Comparison of ENCODE assay signal across 11 cellular contexts in the genomic region with DNA sequence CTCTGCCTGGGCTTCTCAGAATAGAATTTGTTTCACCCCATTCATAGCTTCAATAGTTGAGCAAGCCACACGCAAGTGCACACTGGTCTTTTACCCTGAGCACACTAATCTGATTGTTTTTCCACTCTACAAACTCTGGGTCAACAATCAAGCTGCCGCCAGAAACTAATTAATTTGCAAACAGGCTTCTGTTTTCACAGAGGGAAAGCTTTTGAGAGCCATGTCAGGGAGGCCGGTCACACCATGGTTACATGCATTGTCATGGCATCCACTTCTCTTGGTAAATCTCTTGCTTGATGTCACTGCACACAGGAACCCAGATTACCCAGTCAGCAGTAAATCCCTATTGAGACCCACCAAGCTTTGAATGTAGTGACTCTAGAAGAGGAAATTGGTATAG.
DNase-seq lines count a peak whose midpoint lies in the region; ATAC-seq, FAIRE-seq and TF ChIP-seq lines count a peak whose summit lies in the region.
"Had no signal": no experiment of that assay in that cellular context is flagged by ENCODE, and none has a peak within 500 bp of the region (broad histone marks: within the 10 kb centered on the region; RNA-seq: fewer than 3 reads in every experiment).

No MANE protein-coding gene starts in this region.

- H3K9me3 Mint-ChIP-seq in mesothelial cell of epicardium: no peaks in the 10 kb centered on the region
- peaks cover 21% of the 10 kb centered on the region for H3K9me3 Mint-ChIP-seq in stimulated activated effector memory CD8-positive, alpha-beta T cell treated with anti-CD3 and anti-CD28 coated beads, Interleukin-12 subunit alpha, Interleukin-12 subunit beta, amount 100 ng/mL, for 72 hours
- no peaks in the 10 kb centered on the region for H3K9me3 Mint-ChIP-seq in CD4-positive, alpha-beta T cell
- H3K9me3 Mint-ChIP-seq: stimulated activated naive B cell treated with anti-CD40 and anti-IgM and Interleukin-4, amounts not matched to agents 10 μg/mL and 1 μg/mL and 100 μg/mL, for 72 hours had no signal

- H3K36me3 ChIP-seq in H7 (replicated peaks; ENCODE audit: control insufficient read depth, insufficient read depth, low read length): peaks cover 1% of the 10 kb centered on the region; the same call in 1 of the 2 replicates

- H3K4me3 ChIP-seq in H7 (ENCODE audit: insufficient read depth, low read depth, low read length): no peak overlapping the region

- intact Hi-C loops in CD4-positive, alpha-beta T cell (cut with DNase I, micrococcal nuclease): no loop called here

- ATAC-seq in stimulated activated effector memory CD8-positive, alpha-beta T cell treated with anti-CD3 and anti-CD28 coated beads, Interleukin-12 subunit alpha, Interleukin-12 subunit beta, amount 100 ng/mL, for 72 hours: no peak
- ATAC-seq in CD4-positive, alpha-beta T cell (ENCODE audit: poor library complexity): no peak
- ATAC-seq: activated CD8-positive, alpha-beta T cell treated with anti-CD3 and anti-CD28 coated beads, Interleukin-2, amount 10 ng/mL, durations not matched to agents 7 days and 5 days; stimulated activated naive B cell treated with anti-CD40 and anti-IgM and Interleukin-4, amounts not matched to agents 10 μg/mL and 1 μg/mL and 100 μg/mL, for 72 hours had no signal

- no peak for FAIRE-seq in GM12891 (lab: Jason Lieb, UNC)
- FAIRE-seq: HTR-8/SVneo had no signal

- TF ChIP-seq POLR2A in GM12891 (IDR thresholded peaks at IDR 0.05; ENCODE audit: low read depth, low read length): no peak

- H3K27me3 ChIP-seq in CD4-positive, alpha-beta T cell (ENCODE audit: control insufficient read depth, insufficient read depth, low read length): no peaks in the 10 kb centered on the region
- no peaks in the 10 kb centered on the region for H3K27me3 ChIP-seq in H7 (ENCODE audit: control insufficient read depth, insufficient read depth, low read length)

- peak overlapping the region; percentile 2 for H3K27ac Mint-ChIP-seq in mesothelial cell of epicardium
- no peak overlapping the region for H3K27ac Mint-ChIP-seq in stimulated activated effector memory CD8-positive, alpha-beta T cell treated with anti-CD3 and anti-CD28 coated beads, Interleukin-12 subunit alpha, Interleukin-12 subunit beta, amount 100 ng/mL, for 72 hours
- H3K27ac Mint-ChIP-seq in CD4-positive, alpha-beta T cell: no peak overlapping the region
- H3K27ac Mint-ChIP-seq: activated CD8-positive, alpha-beta T cell treated with anti-CD3 and anti-CD28 coated beads, Interleukin-2, amount 10 ng/mL, durations not matched to agents 7 days and 5 days; stimulated activated naive B cell treated with anti-CD40 and anti-IgM and Interleukin-4, amounts not matched to agents 10 μg/mL and 1 μg/mL and 100 μg/mL, for 72 hours had no signal

- no peak overlapping the region for H3K4me3 Mint-ChIP-seq in mesothelial cell of epicardium
- H3K4me3 Mint-ChIP-seq in stimulated activated effector memory CD8-positive, alpha-beta T cell treated with anti-CD3 and anti-CD28 coated beads, Interleukin-12 subunit alpha, Interleukin-12 subunit beta, amount 100 ng/mL, for 72 hours: no peak overlapping the region
- no peak overlapping the region for H3K4me3 Mint-ChIP-seq in CD4-positive, alpha-beta T cell
- H3K4me3 Mint-ChIP-seq: activated CD8-positive, alpha-beta T cell treated with anti-CD3 and anti-CD28 coated beads, Interleukin-2, amount 10 ng/mL, durations not matched to agents 7 days and 5 days; stimulated activated naive B cell treated with anti-CD40 and anti-IgM and Interleukin-4, amounts not matched to agents 10 μg/mL and 1 μg/mL and 100 μg/mL, for 72 hours had no signal

- H3K27me3 Mint-ChIP-seq in mesothelial cell of epicardium (ENCODE audit: low read depth): no peaks in the 10 kb centered on the region
- H3K27me3 Mint-ChIP-seq in CD4-positive, alpha-beta T cell: no peaks in the 10 kb centered on the region
- H3K27me3 Mint-ChIP-seq: stimulated activated naive B cell treated with anti-CD40 and anti-IgM and Interleukin-4, amounts not matched to agents 10 μg/mL and 1 μg/mL and 100 μg/mL, for 72 hours had no signal

- CTCF ChIA-PET in CD4-positive, alpha-beta T cell (lab: Charles Lee): no interaction called here

- TF ChIP-seq CTCF in mesothelial cell of epicardium (IDR thresholded peaks at IDR 0.05; ENCODE audit: unreplicated experiment): no peak
- no peak for TF ChIP-seq CTCF in CD4-positive, alpha-beta T cell (IDR thresholded peaks at IDR 0.05)

- DNase-seq in Caki2 (ENCODE audit: low read depth): peak; percentile 46
- DNase-seq in NCI-H1930 (lab: John Stamatoyannopoulos, UW): peak; percentile 90 to 95
- peak in 42 of 56 donors; percentile 1 to 57 (median 15) for DNase-seq in amygdala (lab: John Stamatoyannopoulos, UW)
- DNase-seq in mesothelial cell of epicardium (ENCODE audit: low spot score in 2 of 2, unreplicated experiment in 2 of 2): no peak
- DNase-seq in stimulated activated effector memory CD8-positive, alpha-beta T cell treated with anti-CD3 and anti-CD28 coated beads, Interleukin-12 subunit alpha, Interleukin-12 subunit beta, amount 100 ng/mL, for 72 hours (ENCODE audit: low spot score in 2 of 2): no peak
- DNase-seq in CD4-positive, alpha-beta T cell: no peak
- no peak for DNase-seq in GM12891 (ENCODE audit: insufficient read length, low spot score)
- no peak for DNase-seq in H7
- DNase-seq: activated CD8-positive, alpha-beta T cell treated with anti-CD3 and anti-CD28 coated beads, Interleukin-2, amount 10 ng/mL, durations not matched to agents 7 days and 5 days; stimulated activated naive B cell treated with anti-CD40 and anti-IgM and Interleukin-4, amounts not matched to agents 10 μg/mL and 1 μg/mL and 100 μg/mL, for 72 hours had no signal

- H3K9me3 ChIP-seq in CD4-positive, alpha-beta T cell (ENCODE audit: control insufficient read depth, low read length): no peaks in the 10 kb centered on the region

- H3K4me1 Mint-ChIP-seq in mesothelial cell of epicardium: peaks cover 49% of the 10 kb centered on the region
- H3K4me1 Mint-ChIP-seq in stimulated activated effector memory CD8-positive, alpha-beta T cell treated with anti-CD3 and anti-CD28 coated beads, Interleukin-12 subunit alpha, Interleukin-12 subunit beta, amount 100 ng/mL, for 72 hours: no peaks in the 10 kb centered on the region
- H3K4me1 Mint-ChIP-seq in CD4-positive, alpha-beta T cell (ENCODE audit: low read depth): no peaks in the 10 kb centered on the region
- H3K4me1 Mint-ChIP-seq: stimulated activated naive B cell treated with anti-CD40 and anti-IgM and Interleukin-4, amounts not matched to agents 10 μg/mL and 1 μg/mL and 100 μg/mL, for 72 hours had no signal

- H3K27ac ChIP-seq in CD4-positive, alpha-beta T cell (ENCODE audit: low read depth, low read length): no peak overlapping the region

- in situ Hi-C loops in Caki2 (cut with HindIII; ENCODE audit: low pct_unique_long_range_greater_than_20kb, low sequenced_read_pairs): no loop called here

- H3K36me3 Mint-ChIP-seq in mesothelial cell of epicardium: peaks cover 2% of the 10 kb centered on the region
- H3K36me3 Mint-ChIP-seq in stimulated activated effector memory CD8-positive, alpha-beta T cell treated with anti-CD3 and anti-CD28 coated beads, Interleukin-12 subunit alpha, Interleukin-12 subunit beta, amount 100 ng/mL, for 72 hours: no peaks in the 10 kb centered on the region
- H3K36me3 Mint-ChIP-seq in CD4-positive, alpha-beta T cell (ENCODE audit: low read depth): no peaks in the 10 kb centered on the region
- H3K36me3 Mint-ChIP-seq: stimulated activated naive B cell treated with anti-CD40 and anti-IgM and Interleukin-4, amounts not matched to agents 10 μg/mL and 1 μg/mL and 100 μg/mL, for 72 hours had no signal

- POLR2A ChIA-PET in CD4-positive, alpha-beta T cell (lab: Charles Lee): no interaction called here

TF ChIP-seq in GM12891, 5 proteins besides CTCF, POLR2A, EP300 and RAD21:
- TF ChIP-seq POU2F2 (IDR thresholded peaks at IDR 0.05; ENCODE audit: low read depth, low read length): no peak
- no peak for TF ChIP-seq SPI1 (IDR thresholded peaks at IDR 0.05; ENCODE audit: low read depth, low read length)
- TF ChIP-seq PAX5 (IDR thresholded peaks at IDR 0.05; ENCODE audit: insufficient read depth, low read length, severe bottlenecking): no peak
- no peak for TF ChIP-seq TAF1 (IDR thresholded peaks at IDR 0.05; ENCODE audit: low read depth, low read length)
- no peak for TF ChIP-seq POLR2AphosphoS5 (IDR thresholded peaks at IDR 0.05; ENCODE audit: low read depth, low read length)

Comparison
In these comparisons a context has a peak if more than half of its experiments do, and no peak if none do; other contexts are left out.
1. DNase-seq: peak in Caki2 (single experiment), NCI-H1930 (2 of 2) and amygdala (42 of 56); none in mesothelial cell of epicardium (0 of 2), stimulated activated effector memory CD8-positive, alpha-beta T cell treated with anti-CD3 and anti-CD28 coated beads, Interleukin-12 subunit alpha, Interleukin-12 subunit beta, amount 100 ng/mL, for 72 hours (0 of 2), CD4-positive, alpha-beta T cell (0 of 10), GM12891 (single experiment) and H7 (single experiment).